Comparison of ENCODE assay signal across 8 cellular contexts in genomic region chr2:111897630-111897923, GRCh38. TPM values are rescaled to one million over a fixed set of nuclear protein-coding genes. Genes with fewer than 3 reads are reported as not detected.
DNase-seq lines count a peak whose midpoint lies in the region; ATAC-seq, FAIRE-seq and TF ChIP-seq lines count a peak whose summit lies in the region.

No MANE protein-coding gene starts in this region.

- no peak for TF ChIP-seq EP300 in ovary (IDR thresholded peaks at IDR 0.05)

- H3F3A ChIP-seq in DOHH2 (ENCODE audit: control insufficient read depth, insufficient read depth) (0 out of 2 replicates have a peak, but pooled peaks cover 5% of the 10 kb centered on the region), Loucy (ENCODE audit: low read depth) (peaks cover 10% of the 10 kb centered on the region)

- no peak for FAIRE-seq in small intestine (lab: Jason Lieb, UNC)

- peak overlapping the region; percentile 67 for H3K4me2 ChIP-seq in DOHH2 (ENCODE audit: low read length)
- peak overlapping the region; percentile 86 for H3K4me2 ChIP-seq in Loucy (ENCODE audit: low read depth, low read length, poor library complexity, severe bottlenecking)

- H3K4me3 ChIP-seq in DOHH2 (ENCODE audit: low read length): peak overlapping the region; percentile 58
- H3K4me3 ChIP-seq in Loucy (ENCODE audit: low read length, poor library complexity, severe bottlenecking): peak overlapping the region; percentile 79
- peak overlapping the region; percentile 40 for H3K4me3 ChIP-seq in endocrine pancreas (ENCODE audit: control insufficient read depth, insufficient read depth, low read length)
- peak overlapping the region; percentile 94 for H3K4me3 ChIP-seq in ovary
- peak overlapping the region in 1 of 2 donors; percentile 88 for H3K4me3 ChIP-seq in small intestine (ENCODE audit: low read depth in 1 of 2, low read length in 2 of 2)

- H3K27ac ChIP-seq in DOHH2 (ENCODE audit: low read depth, low read length) (no peak overlapping the region), ovary (peak overlapping the region; percentile 74 to 84), small intestine (ENCODE audit: low read depth in 1 of 2, low read length in 1 of 2) (peak overlapping the region in 1 of 2 donors; percentile 67)

- peaks cover 8% of the 10 kb centered on the region for H3K4me1 ChIP-seq in DOHH2 (ENCODE audit: control insufficient read depth, low read length)
- peaks cover 25% of the 10 kb centered on the region for H3K4me1 ChIP-seq in Loucy (ENCODE audit: insufficient read depth, low read length, poor library complexity, severe bottlenecking)
- no peaks in the 10 kb centered on the region for H3K4me1 ChIP-seq in endocrine pancreas (ENCODE audit: control insufficient read depth, insufficient read depth, low read length)
- H3K4me1 ChIP-seq in ovary (ENCODE audit: insufficient read depth): peaks cover 1% of the 10 kb centered on the region
- no peaks in the 10 kb centered on the region for H3K4me1 ChIP-seq in small intestine (ENCODE audit: control insufficient read depth in 2 of 2, insufficient read depth in 1 of 2, low read depth in 1 of 2, low read length in 1 of 2)

- peak overlapping the region; percentile 89 for H2AFZ ChIP-seq in Loucy (ENCODE audit: low read length)

- no peaks in the 10 kb centered on the region for H3K9me3 ChIP-seq in DOHH2 (ENCODE audit: control insufficient read depth, insufficient read depth, low read length)
- no peaks in the 10 kb centered on the region for H3K9me3 ChIP-seq in Loucy (ENCODE audit: insufficient read depth, low read depth, low read length)
- no peaks in the 10 kb centered on the region for H3K9me3 ChIP-seq in endocrine pancreas (ENCODE audit: control insufficient read depth, low read length)
- no peaks in the 10 kb centered on the region for H3K9me3 ChIP-seq in ovary
- H3K9me3 ChIP-seq in small intestine (ENCODE audit: control insufficient read depth, low read depth): no peaks in the 10 kb centered on the region

- intact Hi-C loops in ovary (cut with DNase I): loop anchor here (2.0 to 10.0 kb wide), 4 partner anchors 135 to 357 kb away; partner anchors contain the start of gene ZC3H8 (in 1 of the 4)

- TF ChIP-seq POLR2A in ovary (IDR thresholded peaks at IDR 0.05): no peak

- H4K20me1 ChIP-seq in DOHH2 (ENCODE audit: control insufficient read depth, insufficient read depth, low read depth, low read length) (no peaks in the 10 kb centered on the region), Loucy (ENCODE audit: insufficient read depth, low read length, poor library complexity, severe bottlenecking) (no peaks in the 10 kb centered on the region)

- WGBS in ovary, 3 donors: 3 to 4% (median 3%) methylated on average over 7 of the region's 7 CpGs
- WGBS in small intestine, 3 donors: 4 to 18% (median 8%) methylated on average over 7 of the region's 7 CpGs

- H3K9me2 ChIP-seq in DOHH2 (replicated peaks; ENCODE audit: control insufficient read depth, low read length) (no peaks in the 10 kb centered on the region), Loucy (replicated peaks; ENCODE audit: low read depth, low read length) (no peaks in the 10 kb centered on the region)

- peaks cover 40% of the 10 kb centered on the region for H3K27me3 ChIP-seq in DOHH2 (ENCODE audit: control insufficient read depth, low read length)
- no peaks in the 10 kb centered on the region for H3K27me3 ChIP-seq in Loucy (ENCODE audit: insufficient read depth, low read length, poor library complexity, severe bottlenecking)
- no peaks in the 10 kb centered on the region for H3K27me3 ChIP-seq in endocrine pancreas (ENCODE audit: control insufficient read depth, insufficient read depth, low read length)
- no peaks in the 10 kb centered on the region for H3K27me3 ChIP-seq in ovary
- no peaks in the 10 kb centered on the region for H3K27me3 ChIP-seq in small intestine (ENCODE audit: control insufficient read depth in 2 of 2, insufficient read depth in 2 of 2, low read length in 2 of 2)

- ATAC-seq in HG02970 (IDR thresholded peaks at IDR 0.05; ENCODE audit: low FRiP score, unreplicated experiment): no peak

- H3K36me3 ChIP-seq in DOHH2 (ENCODE audit: control insufficient read depth, low read length) (no peaks in the 10 kb centered on the region), Loucy (ENCODE audit: insufficient read depth, low read length) (no peaks in the 10 kb centered on the region), endocrine pancreas (ENCODE audit: control insufficient read depth, insufficient read depth, low read length) (no peaks in the 10 kb centered on the region), ovary (no peaks in the 10 kb centered on the region), small intestine (ENCODE audit: control insufficient read depth in 2 of 2, insufficient read depth in 2 of 2, low read length in 2 of 2) (no peaks in the 10 kb centered on the region)

- no peaks in the 10 kb centered on the region for H3K79me2 ChIP-seq in DOHH2 (ENCODE audit: control insufficient read depth, low read length)
- H3K79me2 ChIP-seq in Loucy (ENCODE audit: insufficient read depth, low read length): peaks cover 6% of the 10 kb centered on the region; the same call in 1 of the 2 replicates

- H3K9ac ChIP-seq in Loucy (ENCODE audit: low read depth, low read length, poor library complexity, severe bottlenecking): peak overlapping the region; percentile 80
- peak overlapping the region; percentile 5 for H3K9ac ChIP-seq in endocrine pancreas (ENCODE audit: control insufficient read depth, insufficient read depth, low read length)

- TF ChIP-seq CTCF in DOHH2 (IDR thresholded peaks at IDR 0.05; ENCODE audit: low read depth, low read length, poor library complexity, severe bottlenecking) (no peak), Loucy (conservative IDR thresholded peaks at IDR 0.05; ENCODE audit: low read length) (no peak), ovary (IDR thresholded peaks at IDR 0.05) (no peak)

- DNase-seq in ovary: no peak
- no peak for DNase-seq in small intestine
- no peak for DNase-seq in activated CD4-positive, alpha-beta T cell treated with anti-CD3 and anti-CD28 coated beads, Interleukin-2, amount 50 U/mL, for 1 hour
- no peak for DNase-seq in globus pallidus (ENCODE audit: low spot score)

RNA-seq across cellular contexts. Expression of gene MERTK, which starts 0.8 kb away (rescaled TPM):
- 10 to 100 TPM; 11.0 to 20.7 (median 13.7) TPM for total RNA-seq in ovary
- 10 to 100 TPM in 1 of 2 donors, 1 to 10 TPM in 1; 8.3 to 21.9 TPM for polyA plus RNA-seq in ovary
- 1 to 10 TPM; 4.1 to 9.8 (median 4.9) TPM for polyA plus RNA-seq in small intestine

RNA-seq across cellular contexts. Expression of gene ANAPC1, which starts 13.6 kb away (rescaled TPM):
- total RNA-seq in ovary: 10 to 100 TPM; 29.2 to 43.3 (median 35.6) TPM
- polyA plus RNA-seq in ovary (10 to 100 TPM in 1 of 2 donors, 1 to 10 TPM in 1; 7.6 to 16.0 TPM), small intestine (10 to 100 TPM in 1 of 3 donors, 1 to 10 TPM in 2; 2.4 to 11.5 (median 5.4) TPM)
